ENCODE assay signal across 8 cellular contexts in genomic region chr10:63866747-63867140, GRCh38.
DNase-seq lines count a peak whose midpoint lies in the region; ATAC-seq, FAIRE-seq and TF ChIP-seq lines count a peak whose summit lies in the region.

No MANE protein-coding gene starts in this region.

- no peak for FAIRE-seq in keratinocyte (lab: Jason Lieb, UNC)

- H3K27me3 ChIP-seq in RWPE2 (ENCODE audit: insufficient read depth, poor library complexity, severe bottlenecking) (peaks cover 4% of the 10 kb centered on the region), keratinocyte (ENCODE audit: control insufficient read depth, extremely low read depth, insufficient read depth, low read length) (peaks cover 15% of the 10 kb centered on the region)

- H3K4me3 Mint-ChIP-seq in immature natural killer cell, result no peak overlapping the region

- H3K9me3 ChIP-seq in RWPE2 (ENCODE audit: severe bottlenecking) (no peaks in the 10 kb centered on the region), keratinocyte (ENCODE audit: control insufficient read depth, low read depth, low read length) (no peaks in the 10 kb centered on the region)

- dilution Hi-C loops in keratinocyte (cut with MboI; ENCODE audit: extremely low pct_ligation_motif_present, low sequenced_read_pairs), result no loop called here

- H3K27ac ChIP-seq in RWPE2 (ENCODE audit: poor library complexity, severe bottlenecking), result no peak overlapping the region
- no peak overlapping the region for H3K27ac ChIP-seq in keratinocyte (ENCODE audit: control insufficient read depth, insufficient read depth, low read length)

- H3K4me2 ChIP-seq in keratinocyte (ENCODE audit: control insufficient read depth, extremely low read depth, insufficient read depth, low read depth, low read length), result peak overlapping the region; percentile 44

- H3K79me2 ChIP-seq in keratinocyte (ENCODE audit: control insufficient read depth, insufficient read depth, low read length), result no peaks in the 10 kb centered on the region

- H2AFZ ChIP-seq in keratinocyte (ENCODE audit: control insufficient read depth, low read length), result no peak overlapping the region

- ATAC-seq in GM19025 (IDR thresholded peaks at IDR 0.05; ENCODE audit: low read depth, unreplicated experiment) (peak; percentile 31), HG03103 (IDR thresholded peaks at IDR 0.05; ENCODE audit: low read depth, unreplicated experiment) (peak; percentile 73), RWPE2 (ENCODE audit: low read depth) (peak; percentile 63)

- no peaks in the 10 kb centered on the region for H3K9me1 ChIP-seq in keratinocyte (ENCODE audit: control insufficient read depth, extremely low read depth, insufficient read depth, low read length)

- H3K4me3 ChIP-seq in RWPE2 (ENCODE audit: severe bottlenecking) (no peak overlapping the region), keratinocyte (ENCODE audit: control insufficient read depth in 2 of 3, extremely low read depth in 1 of 3, insufficient read depth in 2 of 3, low read depth in 1 of 3, low read length in 3 of 3) (no peak overlapping the region)

- H3K4me1 ChIP-seq in RWPE2 (ENCODE audit: insufficient read depth, poor library complexity, severe bottlenecking) (no peaks in the 10 kb centered on the region), keratinocyte (ENCODE audit: control insufficient read depth, extremely low read depth, insufficient read depth, low read length) (peaks cover 6% of the 10 kb centered on the region)

- H3K36me3 ChIP-seq in RWPE2 (ENCODE audit: low read depth) (no peaks in the 10 kb centered on the region), keratinocyte (ENCODE audit: control insufficient read depth in 2 of 2, extremely low read depth in 1 of 2, insufficient read depth in 2 of 2, low read length in 2 of 2) (no peaks in the 10 kb centered on the region)

- H3K9ac ChIP-seq in keratinocyte (ENCODE audit: control insufficient read depth, extremely low read depth, insufficient read depth, low read length), result no peak overlapping the region

- peaks cover 6 to 9% of the 10 kb centered on the region in 2 donors for H3K4me1 Mint-ChIP-seq in immature natural killer cell

- TF ChIP-seq CTCF in RWPE2 (IDR thresholded peaks at IDR 0.05; ENCODE audit: poor library complexity, severe bottlenecking) (peak; percentile 78), keratinocyte (optimal IDR thresholded peaks at IDR 0.05 in 1 of 3, IDR thresholded peaks at IDR 0.05 in 1 of 3, conservative IDR thresholded peaks at IDR 0.05 in 1 of 3; ENCODE audit: extremely low read depth in 1 of 3, insufficient read depth in 2 of 3, low read length in 3 of 3) (peak in 1 of 3 experiments; percentile 13)

- H3K36me3 Mint-ChIP-seq in immature natural killer cell, result no peaks in the 10 kb centered on the region

- peaks cover 2 to 17% (median 4%) of the 10 kb centered on the region in 3 donors for H3K27me3 Mint-ChIP-seq in immature natural killer cell (ENCODE audit: low read depth in 3 of 3)

- no peak overlapping the region for H3K27ac Mint-ChIP-seq in immature natural killer cell

- DNase-seq in COR-L47 (lab: John Stamatoyannopoulos, UW) (peak; percentile 12), RWPE2 (ENCODE audit: low spot score) (no peak), keratinocyte (ENCODE audit: low read depth, low spot score) (no peak), immature natural killer cell (no peak), NCI-H345 treated with DMSO at 0.1 percent for 48 hours (lab: John Stamatoyannopoulos, UW; ENCODE audit: unreplicated experiment) (no peak)
- DNase-seq in activated CD4-positive, alpha-beta T cell treated with anti-CD3 and anti-CD28 coated beads, Interleukin-2, amount 50 U/mL, for 4 hours, result no peak

- no peaks in the 10 kb centered on the region for H4K20me1 ChIP-seq in keratinocyte (ENCODE audit: control insufficient read depth, extremely low read depth, insufficient read depth, low read length)

- peaks cover 0 to 1% (median 0%) of the 10 kb centered on the region in 6 donors for H3K9me3 Mint-ChIP-seq in immature natural killer cell
